In the genomic region with DNA sequence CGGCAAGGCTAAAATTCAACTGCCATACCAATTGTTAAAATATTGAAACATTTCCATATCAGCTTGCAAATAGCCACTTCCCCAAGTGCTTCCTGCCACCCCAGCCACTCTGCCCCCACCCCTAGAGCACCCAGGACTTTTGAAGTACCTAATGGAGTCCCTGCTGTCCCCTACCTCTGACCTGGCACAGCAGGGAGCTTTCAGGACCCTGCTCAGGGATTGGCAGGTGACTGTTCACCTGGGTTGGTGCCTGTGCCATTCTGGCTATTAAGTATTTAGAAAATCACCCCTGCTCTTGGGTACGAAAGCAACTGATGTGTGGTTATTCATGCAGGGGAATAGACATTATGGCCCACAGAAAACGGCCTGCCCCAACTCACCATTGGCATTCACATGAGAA, we compare ENCODE assay signal across 23 cellular contexts. TPM values are rescaled to one million over a fixed set of nuclear protein-coding genes. Genes with fewer than 3 reads are reported as not detected.
"Had no signal": no experiment of that assay in that cellular context is flagged by ENCODE, and none has a peak within 500 bp of the region (broad histone marks: within the 10 kb centered on the region; RNA-seq: fewer than 3 reads in every experiment).

No MANE protein-coding gene starts in this region.

- ATAC-seq: activated CD4-positive, CD25-positive, alpha-beta regulatory T cell treated with anti-CD3 and anti-CD28 coated beads, Interleukin-2, amount 50 U/mL, for 24 hours; activated CD8-positive, alpha-beta T cell treated with anti-CD3 and anti-CD28 coated beads for 36 hours; activated T-helper 17 cell treated with anti-CD3 and anti-CD28 coated beads, Interleukin-2, amount 50 U/mL, for 72 hours had no signal

- DNase-seq: activated CD4-positive, alpha-beta T cell treated with anti-CD3 and anti-CD28 coated beads for 4 hours; activated CD8-positive, alpha-beta T cell treated with anti-CD3 and anti-CD28 coated beads for 36 hours; activated gamma-delta T cell; activated naive CD4-positive, alpha-beta T cell treated with anti-CD3 and anti-CD28 coated beads, Interleukin-2, amount 10 ng/mL, durations not matched to agents 7 days and 5 days; activated naive CD8-positive, alpha-beta T cell treated with anti-CD3 and anti-CD28 coated beads for 36 hours; activated T-cell treated with anti-CD3 and anti-CD28 coated beads for 4 hours; activated T-cell treated with anti-CD3 and anti-CD28 coated beads, Interleukin-2, amount 50 U/mL, for 48 hours; central memory CD4-positive, alpha-beta T cell; NCI-H1930; NCI-H2171; NCI-H446 treated with DMSO at 0.1 percent for 48 hours; NCI-H524 treated with DMSO at 0.1 percent for 48 hours; NCI-H748 treated with DMSO at 0.1 percent for 48 hours; SHP77 treated with DMSO at 0.1 percent for 48 hours; T-helper 2 cell; T1000; WERI-Rb-1 had no signal

RNA-seq across cellular contexts. Expression of a gene that starts 9.1 kb away (rescaled TPM):
- total RNA-seq: breast epithelium, chondrocyte, MCF 10A had no signal

RNA-seq across cellular contexts. Expression of a gene that starts 28.4 kb away (rescaled TPM):
- total RNA-seq: activated T-helper 17 cell treated with anti-CD3 and anti-CD28 coated beads, Interleukin-2, amount 50 U/mL, for 72 hours; MCF 10A; PC-3 had no signal
